Comparison of ENCODE assay signal across 10 cellular contexts in genomic region chr20:8757146-8757545, GRCh38.
DNase-seq lines count a peak whose midpoint lies in the region; ATAC-seq and TF ChIP-seq lines count a peak whose summit lies in the region.
"Had no signal": no experiment of that assay in that cellular context is flagged by ENCODE, and none has a peak within 500 bp of the region (broad histone marks: within the 10 kb centered on the region; RNA-seq: fewer than 3 reads in every experiment).

No MANE protein-coding gene starts in this region.

- H3K4me2 ChIP-seq in skeletal muscle satellite cell (ENCODE audit: low read length): peak overlapping the region; percentile 54

- no peak for ATAC-seq in GM19467 (IDR thresholded peaks at IDR 0.05; ENCODE audit: unreplicated experiment)

- peaks cover 22% of the 10 kb centered on the region for H3K4me1 ChIP-seq in skeletal muscle satellite cell (ENCODE audit: control insufficient read depth, insufficient read depth, low read length)

- H3K4me3 ChIP-seq in GM12865 (ENCODE audit: low read depth, low read length): no peak overlapping the region
- H3K4me3 ChIP-seq in epithelial cell of proximal tubule (ENCODE audit: low read depth, low read length): no peak overlapping the region
- H3K4me3 ChIP-seq in skeletal muscle satellite cell (ENCODE audit: low read length): peak overlapping the region; percentile 32

- TF ChIP-seq CTCF in GM12865 (IDR thresholded peaks at IDR 0.05; ENCODE audit: insufficient read depth, low read depth, low read length, missing control alignments) (no peak), epithelial cell of proximal tubule (conservative IDR thresholded peaks at IDR 0.05; ENCODE audit: low read depth, low read length) (peak; percentile 1)

- DNase-seq in GM12865 (ENCODE audit: low read depth): peak; percentile 13
- DNase-seq in NCI-H510A (lab: John Stamatoyannopoulos, UW): peak; percentile 77
- peak; percentile 51 for DNase-seq in epithelial cell of proximal tubule (ENCODE audit: low read depth)
- no peak for DNase-seq in activated CD4-positive, alpha-beta T cell treated with anti-CD3 and anti-CD28 coated beads, Interleukin-2, amount 50 U/mL, for 4 hours
- no peak for DNase-seq in ecto neural progenitor cell (ENCODE audit: low spot score)
- DNase-seq: activated CD8-positive, alpha-beta memory T cell treated with anti-CD3 and anti-CD28 coated beads for 24 hours; aorta; retina had no signal

- no peaks in the 10 kb centered on the region for H3K36me3 ChIP-seq in skeletal muscle satellite cell (ENCODE audit: insufficient read depth, low read length)

- no peaks in the 10 kb centered on the region for H3K27me3 ChIP-seq in skeletal muscle satellite cell (ENCODE audit: control insufficient read depth, insufficient read depth, low read length)

- peak overlapping the region; percentile 14 for H3K9ac ChIP-seq in skeletal muscle satellite cell (ENCODE audit: low read depth, low read length)

- H3K9me3 ChIP-seq in skeletal muscle satellite cell (replicated peaks; ENCODE audit: low read length): no peaks in the 10 kb centered on the region

Comparison
In these comparisons a context has a peak if more than half of its experiments do, and no peak if none do; other contexts are left out.
1. DNase-seq: peak in GM12865 (single experiment), NCI-H510A (single experiment) and epithelial cell of proximal tubule (single experiment); none in activated CD4-positive, alpha-beta T cell treated with anti-CD3 and anti-CD28 coated beads, Interleukin-2, amount 50 U/mL, for 4 hours (0 of 2) and ecto neural progenitor cell (single experiment).